In the genomic region with DNA sequence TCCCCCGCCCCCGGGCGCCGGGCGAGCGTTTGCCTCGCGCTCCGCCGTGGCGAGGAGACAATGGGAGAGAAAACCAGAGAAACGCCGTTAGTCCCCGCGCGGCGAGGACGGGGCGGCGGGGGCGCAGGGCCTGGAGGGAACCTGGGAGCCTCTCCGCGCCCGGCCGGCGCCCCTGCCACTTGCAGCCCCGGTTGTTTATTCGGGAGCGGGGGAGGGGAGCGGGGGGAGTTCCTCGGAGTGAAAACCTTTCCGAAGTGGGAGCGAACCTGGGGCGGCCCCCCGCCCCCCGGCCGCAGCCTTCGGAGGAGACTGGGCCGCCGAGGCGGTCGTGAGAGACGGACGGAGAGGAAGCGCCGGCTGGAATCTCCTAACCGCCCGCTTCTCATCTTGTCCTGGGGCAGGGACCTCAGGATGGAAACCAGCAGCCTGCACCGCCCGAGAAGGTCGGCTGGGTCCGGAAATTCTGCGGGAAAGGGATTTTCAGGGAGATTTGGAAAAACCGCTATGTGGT, we compare ENCODE assay signal across 8 cellular contexts. TPM values are rescaled to one million over a fixed set of nuclear protein-coding genes. Genes with fewer than 3 reads are reported as not detected.
DNase-seq lines count a peak whose midpoint lies in the region; ATAC-seq lines count a peak whose summit lies in the region.

No MANE protein-coding gene starts in this region.

- DNase-seq in G401 (ENCODE audit: low spot score) (peak; percentile 49), NCI-H146 (lab: John Stamatoyannopoulos, UW) (peak; percentile 43), foreskin melanocyte (no peak), HuH-7.5 (ENCODE audit: low spot score) (no peak)
- DNase-seq in stimulated activated CD4-positive, alpha-beta T cell treated with anti-CD3 and anti-CD28 coated beads, Interleukin-4, amount 100 ng/mL, for 1 hour, result peak; percentile 32

- peaks cover 5% of the 10 kb centered on the region for H3K36me3 Mint-ChIP-seq in activated naive CD8-positive, alpha-beta T cell

- no peaks in the 10 kb centered on the region for H3K9me3 Mint-ChIP-seq in activated naive CD8-positive, alpha-beta T cell (ENCODE audit: low read depth)

- peak overlapping the region; percentile 47 for H3K9ac ChIP-seq in iPS-15b (ENCODE audit: low read depth, low read length)

- H3K36me3 ChIP-seq in iPS-15b (ENCODE audit: control insufficient read depth, insufficient read depth, low read length), result peaks cover 8% of the 10 kb centered on the region

- H3K4me3 ChIP-seq in iPS-15b (ENCODE audit: low read depth, low read length), result peak overlapping the region; percentile 82

- no peak for ATAC-seq in GM18873 (IDR thresholded peaks at IDR 0.05; ENCODE audit: low FRiP score, unreplicated experiment)

- H3K4me1 Mint-ChIP-seq in activated naive CD8-positive, alpha-beta T cell (ENCODE audit: low read depth), result peaks cover 64% of the 10 kb centered on the region

- H3K27ac Mint-ChIP-seq in activated naive CD8-positive, alpha-beta T cell, result peak overlapping the region; percentile 91

- peaks cover 3% of the 10 kb centered on the region for H3K4me1 ChIP-seq in iPS-15b (ENCODE audit: control insufficient read depth, insufficient read depth, low read length)

- H3K9me3 ChIP-seq in iPS-15b (ENCODE audit: control insufficient read depth, insufficient read depth, low read length), result no peaks in the 10 kb centered on the region

- no peaks in the 10 kb centered on the region for H3K27me3 Mint-ChIP-seq in activated naive CD8-positive, alpha-beta T cell

- in situ Hi-C loops in G401 (cut with HindIII; ENCODE audit: low sequenced_read_pairs), result no loop called here

- peaks cover 26% of the 10 kb centered on the region for H3K27me3 ChIP-seq in iPS-15b (ENCODE audit: control insufficient read depth, insufficient read depth, low read length)

- H3K4me3 Mint-ChIP-seq in activated naive CD8-positive, alpha-beta T cell, result peak overlapping the region; percentile 94

RNA-seq across cellular contexts. Expression of a gene that starts 0.8 kb away (rescaled TPM):
- 42.9 and 45.6 TPM in 2 replicates for total RNA-seq in G401 (2014; rRNA removed; shearing (Covaris generic))

Comparison
In these comparisons a context has a peak if more than half of its experiments do, and no peak if none do; other contexts are left out.
1. DNase-seq: peak in G401 (single experiment), NCI-H146 (single experiment) and stimulated activated CD4-positive, alpha-beta T cell treated with anti-CD3 and anti-CD28 coated beads, Interleukin-4, amount 100 ng/mL, for 1 hour (single experiment); none in foreskin melanocyte (single experiment) and HuH-7.5 (single experiment).